Comparison of ENCODE assay signal across 1 cellular context in the genomic region with DNA sequence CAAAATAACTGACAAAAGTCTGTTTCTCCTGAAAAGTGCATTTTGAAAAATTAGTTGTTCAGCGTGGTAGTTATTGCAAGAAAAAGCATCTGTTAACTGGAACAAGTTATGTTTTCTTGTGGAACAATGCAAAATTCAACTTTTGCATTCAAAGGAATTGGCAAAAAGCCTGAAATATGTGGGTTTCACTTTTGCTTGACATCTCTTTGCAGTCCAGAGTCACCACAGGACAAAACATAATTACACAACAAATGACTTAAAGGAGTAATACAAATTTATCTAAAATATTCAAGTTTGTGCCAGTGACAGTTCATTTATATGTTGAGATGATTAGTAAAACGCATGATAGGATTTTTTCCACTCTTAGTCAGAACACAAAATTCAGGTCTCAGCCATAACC.
TF ChIP-seq lines count a peak whose summit lies in the region.

No MANE protein-coding gene starts in this region.

TF ChIP-seq in GM23338, 12 proteins besides CTCF, POLR2A, EP300 and RAD21 (continued from another document):
- TF ChIP-seq NANOG (IDR thresholded peaks at IDR 0.05; ENCODE audit: borderline replicate concordance) (no peak), POLR2AphosphoS5 (IDR thresholded peaks at IDR 0.05; ENCODE audit: low read depth) (no peak)
- TF ChIP-seq, protein P1, sequence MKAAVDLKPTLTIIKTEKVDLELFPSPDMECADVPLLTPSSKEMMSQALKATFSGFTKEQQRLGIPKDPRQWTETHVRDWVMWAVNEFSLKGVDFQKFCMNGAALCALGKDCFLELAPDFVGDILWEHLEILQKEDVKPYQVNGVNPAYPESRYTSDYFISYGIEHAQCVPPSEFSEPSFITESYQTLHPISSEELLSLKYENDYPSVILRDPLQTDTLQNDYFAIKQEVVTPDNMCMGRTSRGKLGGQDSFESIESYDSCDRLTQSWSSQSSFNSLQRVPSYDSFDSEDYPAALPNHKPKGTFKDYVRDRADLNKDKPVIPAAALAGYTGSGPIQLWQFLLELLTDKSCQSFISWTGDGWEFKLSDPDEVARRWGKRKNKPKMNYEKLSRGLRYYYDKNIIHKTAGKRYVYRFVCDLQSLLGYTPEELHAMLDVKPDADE (IDR thresholded peaks at IDR 0.05): no peak
